ENCODE assay signal across 8 cellular contexts in the genomic region with DNA sequence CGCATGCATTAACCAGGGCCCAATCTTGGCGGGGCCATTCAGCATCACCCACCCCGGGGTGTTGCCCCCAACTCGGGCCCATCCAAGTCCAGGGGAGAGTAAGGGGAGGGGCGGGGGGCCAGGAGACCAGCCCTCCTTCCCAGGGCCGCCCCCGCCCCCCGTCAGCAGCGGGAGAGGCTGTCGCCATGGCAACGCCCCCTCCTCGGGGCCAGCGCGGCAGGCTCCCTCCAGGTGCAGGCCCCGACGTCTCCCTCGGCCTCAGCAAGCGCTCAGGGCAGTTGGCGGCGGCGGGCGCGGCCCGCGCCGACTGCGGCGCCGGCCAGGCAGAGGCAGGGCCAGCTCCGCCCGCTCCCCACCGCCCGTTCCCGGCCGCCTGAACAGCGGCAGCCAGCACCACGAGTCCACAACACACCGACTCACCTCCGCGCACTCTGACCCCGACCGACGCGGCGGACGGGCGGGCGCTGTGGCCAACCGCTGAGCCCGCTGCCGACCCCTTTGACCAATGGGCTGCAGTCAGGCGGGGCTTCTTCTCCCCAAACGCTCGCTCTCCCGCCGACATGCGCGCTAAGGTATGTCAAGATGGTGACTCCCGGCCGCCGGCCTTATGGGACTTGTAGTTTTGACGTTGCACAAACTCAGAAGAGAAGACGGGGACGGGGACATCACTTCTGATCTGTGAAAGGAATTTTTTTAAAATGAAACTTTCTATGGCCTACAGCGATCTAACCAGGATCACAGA. TPM values are rescaled to one million over a fixed set of nuclear protein-coding genes. Genes with fewer than 3 reads are reported as not detected.
DNase-seq lines count a peak whose midpoint lies in the region; ATAC-seq and TF ChIP-seq lines count a peak whose summit lies in the region.

A gene with protein sequence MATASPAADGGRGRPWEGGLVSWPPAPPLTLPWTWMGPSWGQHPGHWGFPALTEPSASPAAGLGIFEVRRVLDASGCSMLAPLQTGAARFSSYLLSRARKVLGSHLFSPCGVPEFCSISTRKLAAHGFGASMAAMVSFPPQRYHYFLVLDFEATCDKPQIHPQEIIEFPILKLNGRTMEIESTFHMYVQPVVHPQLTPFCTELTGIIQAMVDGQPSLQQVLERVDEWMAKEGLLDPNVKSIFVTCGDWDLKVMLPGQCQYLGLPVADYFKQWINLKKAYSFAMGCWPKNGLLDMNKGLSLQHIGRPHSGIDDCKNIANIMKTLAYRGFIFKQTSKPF (minus strand): TSS at position 418 of the 742 bp plus-strand sequence. CDS start 231 bp downstream, at position 187.

- TF ChIP-seq POLR2A in ovary (IDR thresholded peaks at IDR 0.05) (peak; percentile 60), thyroid gland (IDR thresholded peaks at IDR 0.05) (peak in 1 of 2 donors; percentile 77)

- WGBS in ovary, 3 donors: 0% methylated on average over 43 to 65 of the region's 65 CpGs
- 1% methylated on average over 16 to 38 of the region's 65 CpGs for WGBS in thyroid gland, 2 donors

- DNase-seq in GM12864 (ENCODE audit: low read depth) (peak; percentile 89), NCI-H1417 (lab: John Stamatoyannopoulos, UW) (peak; percentile 96 to 99 (median 96)), SW 1271 (lab: John Stamatoyannopoulos, UW) (peak; percentile 84 to 91), Right ventricle myocardium inferior (ENCODE audit: missing footprints) (peak; percentile 99), ovary (peak; percentile 96 to 97 (median 97)), thyroid gland (peak; percentile 98 to 99)
- peak; percentile 93 for DNase-seq in activated naive CD8-positive, alpha-beta T cell treated with anti-CD3 and anti-CD28 coated beads, Interleukin-2, amount 50 U/mL, for 16 hours (ENCODE audit: low read depth, low spot score)

- H3K4me1 ChIP-seq in ovary (ENCODE audit: insufficient read depth) (peaks cover 13% of the 10 kb centered on the region), thyroid gland (peaks cover 10% of the 10 kb centered on the region in 2 donors)

- H3K27ac ChIP-seq in ovary: peak within 1 kb of the TSS in 1 of 2 donors; percentile 40
- H3K27ac ChIP-seq in thyroid gland: peak within 1 kb of the TSS in 2 of 3 donors; percentile 26 to 74

- H3K9me3 ChIP-seq in ovary (no peaks in the 10 kb centered on the region), thyroid gland (no peaks in the 10 kb centered on the region)

- H3K36me3 ChIP-seq in ovary: no peaks in the 10 kb centered on the region
- H3K36me3 ChIP-seq in thyroid gland: no peaks in the 10 kb centered on the region

- intact Hi-C loops in Right ventricle myocardium inferior (cut with DNase I): no loop called here
- intact Hi-C loops in ovary (cut with DNase I): no loop called here
- intact Hi-C loops in thyroid gland (cut with DNase I): no loop called here

- no peak for TF ChIP-seq CTCF in GM12864 (IDR thresholded peaks at IDR 0.05; ENCODE audit: low read depth, low read length, missing control alignments)
- TF ChIP-seq CTCF in ovary (IDR thresholded peaks at IDR 0.05): no peak
- TF ChIP-seq CTCF in thyroid gland (IDR thresholded peaks at IDR 0.05): no peak

- ATAC-seq in HG02759 (IDR thresholded peaks at IDR 0.05; ENCODE audit: unreplicated experiment) (peak; percentile 100), Right ventricle myocardium inferior (peak; percentile 100)

- H3K27me3 ChIP-seq in ovary (no peaks in the 10 kb centered on the region), thyroid gland (no peaks in the 10 kb centered on the region)

- H3K4me3 ChIP-seq in GM12864 (ENCODE audit: low read depth, low read length) (peak within 1 kb of the TSS; percentile 63), ovary (peak within 1 kb of the TSS; percentile 92), thyroid gland (replicated peaks in 1 of 3) (peak within 1 kb of the TSS; percentile 43 to 97 (median 75))

- no peak for TF ChIP-seq EP300 in ovary (IDR thresholded peaks at IDR 0.05)

RNA-seq across cellular contexts. Expression of the gene that starts here (rescaled TPM):
- total RNA-seq in Right ventricle myocardium inferior (52.7 TPM), ovary (10 to 100 TPM; 41.7 to 67.0 (median 52.4) TPM), thyroid gland (10 to 100 TPM; 28.8 to 63.2 (median 45.0) TPM)
- polyA plus RNA-seq in ovary: 10 to 100 TPM; 35.4 to 39.0 TPM
